In the genomic region with DNA sequence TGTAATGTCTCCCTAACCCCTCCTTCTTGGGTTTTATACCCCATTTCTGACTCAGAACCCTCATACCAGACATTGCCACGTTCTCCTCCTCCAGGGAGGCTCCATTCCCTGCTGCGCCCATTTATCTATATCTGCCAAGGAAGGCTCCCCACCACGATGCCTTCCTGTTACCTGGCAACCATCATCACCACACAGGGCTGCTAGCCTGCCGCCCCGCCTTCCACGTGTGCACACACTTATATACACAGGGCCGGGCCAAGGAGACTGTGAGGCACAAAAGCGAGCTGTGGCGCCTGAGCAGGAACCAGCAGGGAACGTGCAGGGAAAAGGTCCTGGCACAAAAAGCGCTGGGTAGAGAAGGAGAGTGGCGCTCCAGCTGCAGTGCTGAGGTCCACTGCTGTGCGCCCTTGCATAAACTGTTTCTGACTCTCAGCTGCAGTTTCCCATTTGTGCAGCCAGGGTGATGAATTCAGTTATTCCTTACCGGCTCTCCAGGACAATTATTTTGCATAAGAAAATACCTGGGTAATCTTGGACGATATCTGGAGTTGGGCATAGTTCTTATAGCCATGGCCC, we compare ENCODE assay signal across 11 cellular contexts.
DNase-seq lines count a peak whose midpoint lies in the region; ATAC-seq lines count a peak whose summit lies in the region.
"Had no signal": no experiment of that assay in that cellular context is flagged by ENCODE, and none has a peak within 500 bp of the region (broad histone marks: within the 10 kb centered on the region; RNA-seq: fewer than 3 reads in every experiment).

No MANE protein-coding gene starts in this region.

- ATAC-seq in HG03469 (IDR thresholded peaks at IDR 0.05; ENCODE audit: unreplicated experiment): no peak
- ATAC-seq: activated naive CD4-positive, alpha-beta T cell treated with anti-CD3 and anti-CD28 coated beads, Interleukin-2, amount 50 U/mL, for 72 hours had no signal

- in situ Hi-C loops in ACHN (cut with HindIII; ENCODE audit: low pct_ligation_motif_present, low pct_unique_long_range_greater_than_20kb, low sequenced_read_pairs): no loop called here

- DNase-seq in ACHN: peak; percentile 52
- peak; percentile 53 for DNase-seq in NCI-H1694 (lab: John Stamatoyannopoulos, UW)
- peak; percentile 28 for DNase-seq in SHP77 treated with DMSO at 0.1 percent for 48 hours (lab: John Stamatoyannopoulos, UW)
- peak; percentile 54 for DNase-seq in left kidney (ENCODE audit: low read depth, low spot score)
- DNase-seq in T-helper 1 cell: no peak
- DNase-seq in NOMO-1 treated with dmso at 0.1 percent for 144 hours (lab: John Stamatoyannopoulos, UW; ENCODE audit: unreplicated experiment): no peak
- no peak for DNase-seq in SK-N-DZ (ENCODE audit: low spot score)
- DNase-seq: mammary epithelial cell, NCI-H774 had no signal

Comparison
In these comparisons a context has a peak if more than half of its experiments do, and no peak if none do; other contexts are left out.
1. DNase-seq: peak in ACHN (single experiment), NCI-H1694 (single experiment), SHP77 treated with DMSO at 0.1 percent for 48 hours (single experiment) and left kidney (single experiment); none in T-helper 1 cell (0 of 5), NOMO-1 treated with dmso at 0.1 percent for 144 hours (single experiment) and SK-N-DZ (single experiment).